11 cellular contexts compared by ENCODE assay signal in the genomic region with DNA sequence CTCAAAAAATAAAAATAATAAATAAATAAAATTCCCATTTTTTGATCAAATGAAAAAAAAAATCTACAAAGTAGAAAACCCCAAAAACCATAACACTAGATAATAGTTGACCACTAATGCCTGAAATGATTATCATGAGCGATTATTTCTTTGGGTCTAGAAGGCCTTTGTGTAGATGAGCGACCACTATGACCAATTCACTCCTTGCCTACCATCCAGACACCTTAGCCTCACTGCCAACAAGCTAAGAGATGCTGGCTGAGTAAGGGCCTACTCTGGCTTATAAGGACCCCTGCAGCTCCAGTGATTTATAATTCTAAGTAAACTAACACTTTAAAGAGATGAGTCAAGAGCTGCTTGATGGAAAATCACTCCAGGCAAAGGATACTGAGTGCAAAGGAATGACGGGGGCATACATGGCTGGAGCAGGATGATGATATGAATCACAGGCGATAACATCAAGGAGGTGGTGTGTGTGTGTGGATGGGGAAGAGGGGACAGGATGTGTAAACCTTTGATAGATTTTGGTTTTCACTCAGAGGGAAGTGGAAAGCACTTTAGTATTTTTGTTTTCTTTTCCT. TPM values are rescaled to one million over a fixed set of nuclear protein-coding genes. Genes with fewer than 3 reads are reported as not detected.
DNase-seq lines count a peak whose midpoint lies in the region; TF ChIP-seq lines count a peak whose summit lies in the region.
"Had no signal": no experiment of that assay in that cellular context is flagged by ENCODE, and none has a peak within 500 bp of the region (broad histone marks: within the 10 kb centered on the region; RNA-seq: fewer than 3 reads in every experiment).

No MANE protein-coding gene starts in this region.

- H3K27me3 ChIP-seq in SJSA1 (replicated peaks) (no peaks in the 10 kb centered on the region), smooth muscle cell (ENCODE audit: low read depth) (no peaks in the 10 kb centered on the region)

- no peak overlapping the region for H2AFZ ChIP-seq in smooth muscle cell (ENCODE audit: low read depth)

- no peaks in the 10 kb centered on the region for H3K79me2 ChIP-seq in smooth muscle cell (ENCODE audit: low read depth)

- DNase-seq in HCEC 1CT (peak; percentile 86), SJSA1 (ENCODE audit: low read depth in 1 of 2, low spot score in 2 of 2) (peak; percentile 68 to 75), fibroblast of gingiva (ENCODE audit: low read depth) (peak; percentile 34), smooth muscle cell (lab: John Stamatoyannopoulos, UW; ENCODE audit: unreplicated experiment) (no peak), ureter (ENCODE audit: low spot score) (no peak), NCI-H774 (lab: John Stamatoyannopoulos, UW) (no peak), NCI-H2107 (lab: John Stamatoyannopoulos, UW) (no peak)
- DNase-seq: activated CD4-positive, alpha-beta T cell treated with anti-CD3 and anti-CD28 coated beads for 48 hours; heart right ventricle; NCI-H1105 treated with DMSO at 0.1 percent for 48 hours had no signal

- peaks cover 45% of the 10 kb centered on the region for H3F3A ChIP-seq in smooth muscle cell (ENCODE audit: low read depth)

- H3K9me3 ChIP-seq in SJSA1 (replicated peaks): no peaks in the 10 kb centered on the region
- no peaks in the 10 kb centered on the region for H3K9me3 ChIP-seq in smooth muscle cell (replicated peaks; ENCODE audit: low read depth)
- H3K9me3 ChIP-seq: heart right ventricle had no signal

- H3K4me2 ChIP-seq in smooth muscle cell: peak overlapping the region; percentile 20

- H3K36me3 ChIP-seq in SJSA1 (no peaks in the 10 kb centered on the region), smooth muscle cell (ENCODE audit: low read depth) (no peaks in the 10 kb centered on the region)
- H3K36me3 ChIP-seq: heart right ventricle had no signal

- TF ChIP-seq CTCF in smooth muscle cell (IDR thresholded peaks at IDR 0.05; ENCODE audit: borderline replicate concordance, insufficient read depth, poor library complexity, severe bottlenecking): no peak

- H3K4me3 ChIP-seq in SJSA1: no peak overlapping the region
- H3K4me3 ChIP-seq in smooth muscle cell: no peak overlapping the region
- H3K4me3 ChIP-seq: heart right ventricle had no signal

- H3K4me1 ChIP-seq in SJSA1 (replicated peaks) (peaks cover 42% of the 10 kb centered on the region), smooth muscle cell (ENCODE audit: low read depth) (peaks cover 11% of the 10 kb centered on the region)

- H3K27ac ChIP-seq in SJSA1 (no peak overlapping the region), smooth muscle cell (ENCODE audit: low read depth) (peak overlapping the region; percentile 86)
- H3K27ac ChIP-seq: heart right ventricle had no signal

- WGBS in smooth muscle cell (ENCODE audit: low lambda C conversion rate): 24% methylated on average over 4 of the region's 4 CpGs

- H4K20me1 ChIP-seq in smooth muscle cell (ENCODE audit: low read depth): no peaks in the 10 kb centered on the region

- no peak overlapping the region for H3K9ac ChIP-seq in smooth muscle cell (ENCODE audit: low read depth)

RNA-seq across cellular contexts. Expression of a gene that starts 4.8 kb away (rescaled TPM):
- 0.41 and 1.2 TPM in 2 replicates for total RNA-seq in SJSA1 (2014; rRNA removed; shearing (Covaris generic))
- total RNA-seq in smooth muscle cell (76.4 and 88.3 TPM in 2 replicates), ureter (16.8 TPM)
- polyA plus RNA-seq in smooth muscle cell: 42.6 and 53.8 TPM in 2 replicates

RNA-seq across cellular contexts. Expression of a gene that starts 35.7 kb away (rescaled TPM):
- total RNA-seq in SJSA1 (2014; rRNA removed; shearing (Covaris generic)): 0.55 TPM in 1 of 2 replicates, not detected in the other
- total RNA-seq in smooth muscle cell: not detected in 2 replicates
- polyA plus RNA-seq in smooth muscle cell: 0.34 and 0.73 TPM in 2 replicates
- not detected for total RNA-seq in ureter
- total RNA-seq: pulmonary artery endothelial cell had no signal

Comparison
In these comparisons a context has a peak if more than half of its experiments do, and no peak if none do; other contexts are left out.
1. DNase-seq: peak in HCEC 1CT (single experiment), SJSA1 (2 of 2) and fibroblast of gingiva (single experiment); none in smooth muscle cell (single experiment), ureter (single experiment), NCI-H774 (single experiment) and NCI-H2107 (single experiment).